ENCODE assay signal across 8 cellular contexts in the genomic region with DNA sequence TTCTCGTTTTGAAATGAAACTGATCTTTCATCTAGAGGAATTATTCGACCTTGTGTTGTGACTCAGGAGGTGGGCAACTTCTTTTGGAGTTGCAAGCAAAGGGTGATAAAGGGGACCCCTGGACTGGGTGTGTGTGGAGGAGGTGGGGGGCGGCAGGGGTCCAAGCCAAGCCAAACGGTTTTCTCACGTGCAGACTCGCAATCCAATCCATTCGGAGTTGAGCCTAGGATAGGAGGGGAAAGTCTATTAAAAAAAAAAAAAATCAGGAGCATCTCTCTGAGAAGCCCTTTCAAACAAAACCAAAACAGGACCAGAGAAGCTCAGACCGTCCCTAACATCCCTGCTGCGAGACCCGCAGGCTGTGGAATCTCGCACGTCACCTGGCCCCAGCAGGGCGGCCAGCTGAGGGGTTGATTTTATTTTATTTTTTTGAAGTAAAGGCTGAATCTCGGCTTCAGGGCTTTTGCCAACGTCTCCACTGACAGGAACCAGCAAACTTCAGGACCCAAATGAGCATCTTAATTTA. TPM values are rescaled to one million over a fixed set of nuclear protein-coding genes. Genes with fewer than 3 reads are reported as not detected.
DNase-seq lines count a peak whose midpoint lies in the region; ATAC-seq, FAIRE-seq and TF ChIP-seq lines count a peak whose summit lies in the region.

No MANE protein-coding gene starts in this region.

- peak overlapping the region; percentile 72 for H3K27ac ChIP-seq in A673 (ENCODE audit: low read depth, low read length, poor library complexity, severe bottlenecking)
- no peak overlapping the region for H3K27ac ChIP-seq in HUES6 (ENCODE audit: low read depth, low read length)
- H3K27ac ChIP-seq in body of pancreas, result peak overlapping the region in 3 of 4 donors; percentile 34 to 73 (median 39)
- peak overlapping the region; percentile 80 to 100 (median 98) for H3K27ac ChIP-seq in tibial nerve

- DNase-seq in A673 (ENCODE audit: low spot score), result peak; percentile 50
- DNase-seq in body of pancreas, result no peak
- no peak for DNase-seq in lower leg skin (ENCODE audit: low spot score in 2 of 2)
- no peak for DNase-seq in tibial nerve (ENCODE audit: low spot score in 2 of 2)
- no peak for DNase-seq in kidney tubule cell (ENCODE audit: low spot score)
- DNase-seq in KG1 (lab: John Stamatoyannopoulos, UW), result no peak
- DNase-seq in urothelium cell line (ENCODE audit: low spot score), result no peak

- no peak for TF ChIP-seq CTCF in A673 (conservative IDR thresholded peaks at IDR 0.05; ENCODE audit: low read depth, low read length)
- TF ChIP-seq CTCF in body of pancreas (IDR thresholded peaks at IDR 0.05), result no peak
- TF ChIP-seq CTCF in lower leg skin (IDR thresholded peaks at IDR 0.05), result no peak
- no peak for TF ChIP-seq CTCF in tibial nerve (IDR thresholded peaks at IDR 0.05)

- 4 to 5% methylated on average over 13 to 15 of the region's 15 CpGs for WGBS in body of pancreas, 2 donors
- 2 to 3% methylated on average over 15 of the region's 15 CpGs for WGBS in lower leg skin, 2 donors
- 0 to 1% methylated on average over 15 of the region's 15 CpGs for WGBS in tibial nerve, 2 donors

- H3K4me3 ChIP-seq in A673 (ENCODE audit: low read depth, low read length, poor library complexity, severe bottlenecking) (peak overlapping the region; percentile 57), HUES6 (ENCODE audit: low read depth, low read length) (peak overlapping the region; percentile 61), body of pancreas (no peak overlapping the region), lower leg skin (ENCODE audit: low read depth, poor library complexity, severe bottlenecking) (peak overlapping the region; percentile 17), tibial nerve (peak overlapping the region; percentile 45 to 70 (median 51))

- H3K9me3 ChIP-seq in A673 (ENCODE audit: low read depth, low read length, poor library complexity, severe bottlenecking) (no peaks in the 10 kb centered on the region), HUES6 (ENCODE audit: control insufficient read depth, insufficient read depth, low read depth, low read length) (no peaks in the 10 kb centered on the region), body of pancreas (no peaks in the 10 kb centered on the region), tibial nerve (no peaks in the 10 kb centered on the region)

- peak overlapping the region; percentile 31 for H3K9ac ChIP-seq in HUES6 (ENCODE audit: low read length)

- no peaks in the 10 kb centered on the region for H3K36me3 ChIP-seq in A673 (ENCODE audit: insufficient read depth, low read length, poor library complexity, severe bottlenecking)
- H3K36me3 ChIP-seq in HUES6 (ENCODE audit: control insufficient read depth, insufficient read depth, low read length), result no peaks in the 10 kb centered on the region
- H3K36me3 ChIP-seq in body of pancreas (replicated peaks in 1 of 2; ENCODE audit: insufficient read depth in 1 of 2, low read depth in 2 of 2), result no peaks in the 10 kb centered on the region
- no peaks in the 10 kb centered on the region for H3K36me3 ChIP-seq in tibial nerve

- H3K27me3 ChIP-seq in A673 (replicated peaks; ENCODE audit: insufficient read depth, low read depth, low read length, poor library complexity) (no peaks in the 10 kb centered on the region), HUES6 (ENCODE audit: control insufficient read depth, insufficient read depth, low read length) (peaks cover 44% of the 10 kb centered on the region), body of pancreas (peaks cover 0 to 17% of the 10 kb centered on the region in 2 donors), tibial nerve (no peaks in the 10 kb centered on the region)

- no peak for FAIRE-seq in urothelium cell line (lab: Jason Lieb, UNC)

- no peak for ATAC-seq in body of pancreas

- H3K4me1 ChIP-seq in A673 (ENCODE audit: insufficient read depth, low read length, poor library complexity, severe bottlenecking), result peaks cover 29% of the 10 kb centered on the region
- peaks cover 28% of the 10 kb centered on the region for H3K4me1 ChIP-seq in HUES6 (ENCODE audit: control insufficient read depth, insufficient read depth, low read length)
- peaks cover 13% of the 10 kb centered on the region for H3K4me1 ChIP-seq in body of pancreas
- H3K4me1 ChIP-seq in tibial nerve, result peaks cover 0 to 54% (median 3%) of the 10 kb centered on the region in 4 donors

- intact Hi-C loops in A673 (cut with micrococcal nuclease; ENCODE audit: unreplicated experiment) (loop anchor here (5.0 to 10.0 kb wide), 3 partner anchors 206 to 1229 kb away; no protein-coding TSS in a partner anchor), body of pancreas (cut with DNase I) (no loop called here), lower leg skin (cut with DNase I; ENCODE audit: low total_unique reads) (no loop called here)

- CTCF ChIA-PET in A673 (lab: Charles Lee), result interaction anchor here (0.6 kb wide), 1 partner anchor 341 kb away, joined by 5 read pairs; no protein-coding TSS in a partner anchor

- POLR2A ChIA-PET in A673 (lab: Charles Lee; ENCODE audit: low non-redundant PET), result interaction anchor here (0.6 kb wide), 2 partner anchors 275 to 1093 kb away, joined by 3 to 4 read pairs; no protein-coding TSS in a partner anchor

- BruUV-seq in A673 (replicated peaks; lab: Mats Ljungman, UMichigan), result no TSS peak

- no peak for TF ChIP-seq EP300 in tibial nerve (IDR thresholded peaks at IDR 0.05)

- TF ChIP-seq POLR2A in body of pancreas (IDR thresholded peaks at IDR 0.05), result no peak
- TF ChIP-seq POLR2A in lower leg skin (IDR thresholded peaks at IDR 0.05), result no peak
- TF ChIP-seq POLR2A in tibial nerve (IDR thresholded peaks at IDR 0.05), result no peak

RNA-seq across cellular contexts. Expression of gene ZEB2, which starts 3.8 kb away (rescaled TPM):
- 146 TPM in 2 replicates for total RNA-seq in A673 (2021)
- 10 to 100 TPM; 18.5 to 24.6 TPM for total RNA-seq in body of pancreas
- total RNA-seq in lower leg skin, result 10 to 100 TPM; 13.8 to 38.8 (median 30.3) TPM
- 100 to 1,000 TPM; 148 to 290 (median 218) TPM for total RNA-seq in tibial nerve

Comparison
In these comparisons a context has a peak if more than half of its experiments do, and no peak if none do; other contexts are left out.
1. H3K4me3 ChIP-seq: peak in A673 (single experiment), HUES6 (single experiment), lower leg skin (single experiment) and tibial nerve (4 of 4); none in body of pancreas (0 of 2).